In genomic region chr4:39977489-39978377, GRCh38 we compare ENCODE assay signal across 8 cellular contexts. TPM values are rescaled to one million over a fixed set of nuclear protein-coding genes. Genes with fewer than 3 reads are reported as not detected.
DNase-seq lines count a peak whose midpoint lies in the region; ATAC-seq and TF ChIP-seq lines count a peak whose summit lies in the region.

Gene PDS5A (minus strand): TSS chr4:39977911. CDS start chr4:39976577, 1,334 bp downstream.

- H3K9me3 ChIP-seq in mucosa of stomach (ENCODE audit: control insufficient read depth, low read length) = no peaks in the 10 kb centered on the region

- no peaks in the 10 kb centered on the region for H3K36me3 ChIP-seq in mucosa of stomach (ENCODE audit: control insufficient read depth, insufficient read depth, low read length)

- peak within 1 kb of the TSS; percentile 87 to 98 (median 96) for H3K4me3 Mint-ChIP-seq in IgD-negative memory B cell

- H3K9ac ChIP-seq in mucosa of stomach (ENCODE audit: low read length) = peak within 1 kb of the TSS; percentile 97

- peak within 1 kb of the TSS; percentile 95 to 98 (median 97) for H3K27ac Mint-ChIP-seq in IgD-negative memory B cell

- DNase-seq in DMS114 treated with DMSO at 0.1 percent for 48 hours (lab: John Stamatoyannopoulos, UW; ENCODE audit: unreplicated experiment) (peak; percentile 69), OCI-M1 (lab: John Stamatoyannopoulos, UW) (peak; percentile 96), activated T-cell treated with anti-CD3 and anti-CD28 coated beads for 48 hours (ENCODE audit: low read depth) (peak; percentile 94), epithelial cell of proximal tubule (ENCODE audit: low read depth) (no peak)
- peak; percentile 69 to 78 for DNase-seq in stimulated activated CD8-positive, alpha-beta memory T cell treated with anti-CD3 and anti-CD28 coated beads, Interleukin-7, amount 100 ng/mL, for 1 hour (ENCODE audit: low read depth in 2 of 2)

- no peaks in the 10 kb centered on the region for H3K9me3 Mint-ChIP-seq in IgD-negative memory B cell

- peaks cover 24 to 27% (median 26%) of the 10 kb centered on the region in 3 donors for H3K4me1 Mint-ChIP-seq in IgD-negative memory B cell

- H3K4me1 ChIP-seq in mucosa of stomach (ENCODE audit: control insufficient read depth, insufficient read depth, low read length) = peaks cover 15% of the 10 kb centered on the region

- TF ChIP-seq CTCF in epithelial cell of proximal tubule (conservative IDR thresholded peaks at IDR 0.05; ENCODE audit: low read depth, low read length) = peak; percentile 76

- ATAC-seq in GM21529 (IDR thresholded peaks at IDR 0.05; ENCODE audit: unreplicated experiment) = peak; percentile 72

- H3K4me3 ChIP-seq in epithelial cell of proximal tubule (ENCODE audit: low read depth, low read length) (peak within 1 kb of the TSS; percentile 93), mucosa of stomach (ENCODE audit: low read length) (peak within 1 kb of the TSS; percentile 63)

- H3K27me3 ChIP-seq in mucosa of stomach (ENCODE audit: control insufficient read depth, insufficient read depth, low read length) = no peaks in the 10 kb centered on the region

- H3K27me3 Mint-ChIP-seq in IgD-negative memory B cell = no peaks in the 10 kb centered on the region

- H3K36me3 Mint-ChIP-seq in IgD-negative memory B cell = peaks cover 2% of the 10 kb centered on the region

RNA-seq across cellular contexts. Expression of gene PDS5A, which starts in this region (rescaled TPM):
- 35.3 TPM for polyA plus RNA-seq in IgD-negative memory B cell
- total RNA-seq in epithelial cell of proximal tubule = 46.7 and 53.1 TPM in 2 replicates
